8 cellular contexts compared by ENCODE assay signal in the genomic region with DNA sequence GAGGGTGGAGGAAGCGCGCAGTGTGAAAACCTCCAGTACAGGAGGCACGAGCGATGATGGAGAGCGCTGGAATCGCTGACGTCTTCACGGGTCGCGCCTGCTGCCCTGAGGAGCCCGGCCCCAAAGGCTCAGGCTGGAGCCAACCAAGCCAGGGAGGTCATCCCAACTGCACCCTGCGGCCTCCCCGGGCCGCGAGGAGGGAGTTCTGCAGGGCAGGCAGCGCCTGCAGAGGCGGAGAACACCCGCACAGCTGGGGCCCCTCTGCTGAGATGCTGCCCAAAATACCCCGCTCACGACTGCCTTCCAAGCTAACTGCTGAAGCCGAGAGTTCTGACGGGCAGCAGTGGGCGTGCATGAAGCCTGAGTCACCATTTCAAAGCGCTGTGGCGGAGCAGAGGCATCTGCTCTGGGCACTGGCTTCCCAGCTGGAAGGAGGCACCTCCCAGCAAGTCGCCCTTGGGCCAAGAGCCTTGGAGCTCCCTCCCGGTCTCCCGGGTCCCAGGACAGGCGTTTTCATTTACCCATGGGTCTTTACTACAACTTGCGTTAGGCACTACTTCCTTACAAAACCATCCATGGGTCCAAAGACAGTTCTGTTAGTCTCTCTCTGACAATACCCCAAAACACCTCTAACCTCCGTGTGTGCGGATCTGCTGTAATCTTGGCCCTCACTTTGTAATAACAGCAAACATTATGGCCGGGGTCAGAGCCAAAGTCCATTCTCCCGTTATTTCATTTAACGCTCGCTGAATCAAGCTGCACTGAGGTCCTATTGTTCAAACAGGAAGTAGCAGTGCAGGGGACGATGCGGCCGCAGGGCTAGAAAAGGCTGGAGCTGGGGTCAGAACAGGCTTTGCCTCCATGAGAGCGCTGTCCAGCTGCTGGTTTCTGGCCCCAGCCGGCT.
A peak's percentile ranks its signal among the peaks of the same experiment; 100 is the strongest.
DNase-seq lines count a peak whose midpoint lies in the region; ATAC-seq lines count a peak whose summit lies in the region.

No MANE protein-coding gene starts in this region.

- DNase-seq in AG08395 (ENCODE audit: low spot score) (peak; percentile 90), H7 (peak; percentile 87), SJCRH30 (peak; percentile 48 to 57), amygdala (lab: John Stamatoyannopoulos, UW) (peak in 42 of 56 donors; percentile 5 to 65 (median 32)), hepatic stellate cell (ENCODE audit: low spot score) (peak; percentile 89), putamen (ENCODE audit: low spot score) (peak; percentile 53), aorta (peak; percentile 73 to 84)

- peak overlapping the region; percentile 29; the same call in 1 of the 2 replicates for H3K4me3 ChIP-seq in H7 (ENCODE audit: insufficient read depth, low read depth, low read length)
- peak overlapping the region; percentile 7; the same call in 1 of the 2 replicates for H3K4me3 ChIP-seq in SJCRH30
- no peak overlapping the region for H3K4me3 ChIP-seq in aorta (ENCODE audit: low read length in 2 of 2)

- H3K27me3 ChIP-seq in H7 (ENCODE audit: control insufficient read depth, insufficient read depth, low read length) (peaks cover 2% of the 10 kb centered on the region; the same call in 1 of the 2 replicates), SJCRH30 (peaks cover 6% of the 10 kb centered on the region; the same call in 1 of the 2 replicates), aorta (ENCODE audit: control insufficient read depth in 1 of 2, insufficient read depth in 2 of 2, low read length in 1 of 2) (no peaks in the 10 kb centered on the region)

- intact Hi-C loops in aorta (cut with DNase I), result no loop called here

- H3K27ac ChIP-seq in SJCRH30, result no peak overlapping the region
- H3K27ac ChIP-seq in aorta (ENCODE audit: low read depth in 1 of 2, low read length in 2 of 2), result no peak overlapping the region

- 1 to 3% methylated on average over 41 of the region's 41 CpGs for WGBS in aorta, 2 donors

- H3K4me1 ChIP-seq in SJCRH30, result no peaks in the 10 kb centered on the region
- no peaks in the 10 kb centered on the region for H3K4me1 ChIP-seq in aorta (ENCODE audit: control insufficient read depth in 1 of 2, insufficient read depth in 2 of 2, low read length in 2 of 2)

- ATAC-seq in aorta (ENCODE audit: low FRiP score) (peak; percentile 61), GM21576 (IDR thresholded peaks at IDR 0.05; ENCODE audit: unreplicated experiment) (no peak)

- H3K9me3 ChIP-seq in SJCRH30 (replicated peaks) (no peaks in the 10 kb centered on the region), aorta (ENCODE audit: control insufficient read depth, low read length) (no peaks in the 10 kb centered on the region)

- H3K36me3 ChIP-seq in H7 (replicated peaks; ENCODE audit: control insufficient read depth, insufficient read depth, low read length), result no peaks in the 10 kb centered on the region
- no peaks in the 10 kb centered on the region for H3K36me3 ChIP-seq in SJCRH30
- peaks cover 2% of the 10 kb centered on the region in 2 donors for H3K36me3 ChIP-seq in aorta (ENCODE audit: control insufficient read depth in 1 of 2, insufficient read depth in 2 of 2, low read length in 1 of 2)

Comparison
In these comparisons a context has a peak if more than half of its experiments do, and no peak if none do; other contexts are left out.
1. DNase-seq: peak in every context shown above with its lines; median percentile 90 in AG08395; 89 in hepatic stellate cell; 87 in H7; 78 in aorta; 53 in putamen; 52 in SJCRH30; 32 in amygdala.
2. H3K4me3 ChIP-seq: peak in H7 (single experiment) and SJCRH30 (single experiment); none in aorta (0 of 2).